ENCODE assay signal across 9 cellular contexts in the genomic region with DNA sequence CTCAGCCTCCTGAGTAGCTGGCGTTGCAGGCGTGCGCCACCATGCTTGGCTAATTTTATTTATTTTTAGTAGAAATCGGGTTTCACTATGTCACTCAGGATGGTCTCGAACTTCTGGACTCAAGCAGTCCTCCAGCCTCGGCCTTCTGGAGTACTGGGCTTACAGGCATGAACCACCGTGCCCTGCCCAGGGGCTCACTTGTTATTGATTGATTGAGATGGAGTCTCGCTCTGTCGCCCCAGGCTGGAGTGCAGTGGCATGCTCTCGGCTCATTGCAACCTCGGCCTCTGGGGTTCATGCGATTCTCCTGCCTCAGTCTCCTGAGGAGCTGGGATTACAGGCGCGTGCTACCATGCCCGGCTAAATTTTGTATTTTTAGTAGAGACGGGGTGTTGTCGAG. TPM values are rescaled to one million over a fixed set of nuclear protein-coding genes. Genes with fewer than 3 reads are reported as not detected.
DNase-seq lines count a peak whose midpoint lies in the region; FAIRE-seq and TF ChIP-seq lines count a peak whose summit lies in the region.
"Had no signal": no experiment of that assay in that cellular context is flagged by ENCODE, and none has a peak within 500 bp of the region (broad histone marks: within the 10 kb centered on the region; RNA-seq: fewer than 3 reads in every experiment).

No MANE protein-coding gene starts in this region.

- H2AK5ac ChIP-seq in H9 (ENCODE audit: insufficient read length, low read length), result no peak overlapping the region

- H3K27ac ChIP-seq in H9 (ENCODE audit: insufficient read length, low read depth, low read length), result no peak overlapping the region
- H3K27ac ChIP-seq in WERI-Rb-1, result no peak overlapping the region
- no peak overlapping the region for H3K27ac ChIP-seq in small intestine (ENCODE audit: low read depth in 1 of 2, low read length in 1 of 2)

- H4K5ac ChIP-seq in H9 (ENCODE audit: insufficient read length, low read depth, low read length), result no peak overlapping the region

- H3T11ph ChIP-seq in H9 (ENCODE audit: low read length), result no peak overlapping the region

- no peak overlapping the region for H2BK15ac ChIP-seq in H9 (ENCODE audit: low read depth, low read length)

- no peak overlapping the region for H2BK20ac ChIP-seq in H9 (ENCODE audit: low read depth, low read length, poor library complexity, severe bottlenecking)

- peaks cover 10% of the 10 kb centered on the region for H3K23me2 ChIP-seq in H9 (ENCODE audit: insufficient read length, low read depth, low read length, poor library complexity, severe bottlenecking)

- DNase-seq in H9 (no peak), WERI-Rb-1 (no peak), fibroblast of villous mesenchyme (ENCODE audit: low read depth) (no peak), small intestine (no peak), AML-193 (lab: John Stamatoyannopoulos, UW) (no peak), NCI-H1436 (lab: John Stamatoyannopoulos, UW) (no peak), cerebellar cortex (ENCODE audit: low spot score) (no peak)
- DNase-seq: thyroid gland had no signal

- H2BK5ac ChIP-seq in H9 (ENCODE audit: insufficient read length, low read length), result no peak overlapping the region

- H2AFZ ChIP-seq in H9 (ENCODE audit: low read length), result no peak overlapping the region

- H3K4me3 ChIP-seq in WERI-Rb-1 (ENCODE audit: low read depth, low read length) (peak overlapping the region; percentile 72), fibroblast of villous mesenchyme (ENCODE audit: low read depth, low read length) (peak overlapping the region; percentile 96), small intestine (ENCODE audit: low read depth in 1 of 2, low read length in 2 of 2) (peak overlapping the region; percentile 77 to 92)

- no peak overlapping the region for H2BK120ac ChIP-seq in H9 (ENCODE audit: low read depth, low read length, poor library complexity, severe bottlenecking)

- no peak overlapping the region for H3K9ac ChIP-seq in H9 (ENCODE audit: extremely low read depth, insufficient read length, low read length)

- H3K14ac ChIP-seq in H9 (ENCODE audit: insufficient read depth, low read length), result no peak overlapping the region

- peak overlapping the region; percentile 90 for H3K4me2 ChIP-seq in H9 (ENCODE audit: insufficient read depth, insufficient read length, low read length)

- H2BK12ac ChIP-seq in H9 (ENCODE audit: insufficient read length, low read depth, low read length), result no peak overlapping the region

- no peaks in the 10 kb centered on the region for H3K27me3 Mint-ChIP-seq in H9 (ENCODE audit: low read depth)

- no peaks in the 10 kb centered on the region for H3K9me3 ChIP-seq in H9 (ENCODE audit: control insufficient read depth, low read depth, low read length)
- no peaks in the 10 kb centered on the region for H3K9me3 ChIP-seq in WERI-Rb-1 (ENCODE audit: severe bottlenecking)
- no peaks in the 10 kb centered on the region for H3K9me3 ChIP-seq in small intestine (ENCODE audit: control insufficient read depth, low read depth)
- H3K9me3 ChIP-seq: thyroid gland had no signal

- FAIRE-seq in small intestine (lab: Jason Lieb, UNC), result no peak
- FAIRE-seq: GM19239 had no signal

- H3K79me2 ChIP-seq in H9 (ENCODE audit: insufficient read depth, low read length), result peaks cover 58% of the 10 kb centered on the region

- H3K4ac ChIP-seq in H9 (ENCODE audit: low read depth, low read length), result no peak overlapping the region

- no peak overlapping the region for H3K56ac ChIP-seq in H9 (ENCODE audit: insufficient read length, low read depth, low read length)

- H3K36me3 Mint-ChIP-seq in H9 (ENCODE audit: insufficient read depth in 1 of 3, low read depth in 3 of 3), result peaks cover 4 to 20% (median 10%) of the 10 kb centered on the region in 3 experiments; a peak in 6 of 7 replicates

- peaks cover 40 to 41% of the 10 kb centered on the region in 2 experiments for H3K4me1 Mint-ChIP-seq in H9

- H4K20me1 ChIP-seq in H9 (ENCODE audit: control insufficient read depth, insufficient read depth, insufficient read length), result no peaks in the 10 kb centered on the region

- no peak overlapping the region for H3K27ac Mint-ChIP-seq in H9

- no peak overlapping the region for H4K8ac ChIP-seq in H9 (replicated peaks; ENCODE audit: insufficient read length, low read depth, low read length)

- H3K27me3 ChIP-seq in H9 (ENCODE audit: insufficient read depth, low read length) (no peaks in the 10 kb centered on the region), WERI-Rb-1 (ENCODE audit: insufficient read depth, low read depth, severe bottlenecking) (no peaks in the 10 kb centered on the region), small intestine (ENCODE audit: control insufficient read depth in 2 of 2, insufficient read depth in 2 of 2, low read length in 2 of 2) (no peaks in the 10 kb centered on the region)
- H3K27me3 ChIP-seq: thyroid gland had no signal

- H3K4me1 ChIP-seq in H9 (ENCODE audit: insufficient read depth, low read length), result peaks cover 2% of the 10 kb centered on the region; the same call in 1 of the 2 replicates
- peaks cover 7 to 23% of the 10 kb centered on the region in 2 donors for H3K4me1 ChIP-seq in small intestine (ENCODE audit: control insufficient read depth in 2 of 2, insufficient read depth in 1 of 2, low read depth in 1 of 2, low read length in 1 of 2)

- no peak overlapping the region for H4K91ac ChIP-seq in H9 (ENCODE audit: insufficient read length, low read depth, low read length)

- TF ChIP-seq CTCF in H9 (conservative IDR thresholded peaks at IDR 0.05) (no peak), WERI-Rb-1 (IDR thresholded peaks at IDR 0.05; ENCODE audit: low read depth, low read length) (no peak), fibroblast of villous mesenchyme (IDR thresholded peaks at IDR 0.05; ENCODE audit: insufficient read depth, low read depth, low read length) (no peak)

- no peaks in the 10 kb centered on the region; a peak in 1 of 5 replicates for H3K9me3 Mint-ChIP-seq in H9

- H3K36me3 ChIP-seq in WERI-Rb-1, result peaks cover 33% of the 10 kb centered on the region
- H3K36me3 ChIP-seq in small intestine (ENCODE audit: control insufficient read depth in 2 of 2, insufficient read depth in 2 of 2, low read length in 2 of 2), result no peaks in the 10 kb centered on the region
- H3K36me3 ChIP-seq: thyroid gland had no signal

- no peaks in the 10 kb centered on the region for H3K79me1 ChIP-seq in H9 (ENCODE audit: insufficient read depth, low read depth, low read length, poor library complexity, severe bottlenecking)

- H3K18ac ChIP-seq in H9 (ENCODE audit: insufficient read length, low read depth, low read length), result no peak overlapping the region

- H3K23ac ChIP-seq in H9 (ENCODE audit: insufficient read length, low read depth, low read length), result no peak overlapping the region

- WGBS in H9 (ENCODE audit: extremely low coverage, insufficient read length, low lambda C conversion rate), result no CpG with 5 or more reads among the region's 17 CpGs
- WGBS in small intestine, 3 donors, result 90 to 94% (median 92%) methylated on average over 17 of the region's 17 CpGs

- peak overlapping the region; percentile 92 to 93 for H3K4me3 Mint-ChIP-seq in H9

RNA-seq across cellular contexts. Expression of a gene that starts 1.6 kb away (rescaled TPM):
- 293 and 300 TPM in 2 replicates for total RNA-seq in H9 (2021)
- 104 and 187 TPM in 2 replicates for total RNA-seq in fibroblast of villous mesenchyme
- 10 to 100 TPM; 30.9 to 44.7 (median 37.6) TPM for polyA plus RNA-seq in small intestine

RNA-seq across cellular contexts. Expression of a gene that starts 27.1 kb away (rescaled TPM):
- total RNA-seq in H9 (2021) (34.0 and 34.4 TPM in 2 replicates), fibroblast of villous mesenchyme (11.0 and 25.5 TPM in 2 replicates)
- 10 to 100 TPM; 24.4 to 39.7 (median 28.1) TPM for polyA plus RNA-seq in small intestine
